1 cellular context compared by ENCODE assay signal in the genomic region with DNA sequence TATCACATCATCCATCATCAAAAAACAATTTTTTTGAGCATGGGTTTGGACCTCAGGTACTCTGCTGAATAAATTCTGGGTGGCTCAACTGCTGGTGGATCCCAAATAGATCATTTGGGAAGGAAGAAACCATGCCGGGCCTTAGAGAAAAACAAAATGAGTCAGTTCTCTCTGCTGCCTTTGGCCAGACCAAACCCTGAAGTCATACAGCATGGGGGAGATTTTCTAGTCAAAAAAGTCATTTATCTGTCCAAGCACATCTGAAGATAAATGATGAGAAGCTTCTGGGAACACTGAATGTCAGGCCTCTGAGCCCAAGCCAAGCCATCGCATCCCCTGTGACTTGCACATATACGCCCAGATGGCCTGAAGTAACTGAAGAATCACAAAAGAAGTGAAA.
TF ChIP-seq lines count a peak whose summit lies in the region.

No MANE protein-coding gene starts in this region.

TF ChIP-seq in H1, 55 proteins besides CTCF, POLR2A, EP300 and RAD21:
- no peak for TF ChIP-seq SIN3A (conservative IDR thresholded peaks at IDR 0.05 in 1 of 2, IDR thresholded peaks at IDR 0.05 in 1 of 2; ENCODE audit: low read depth in 1 of 2, low read length in 2 of 2)
- no peak for TF ChIP-seq SUZ12 (IDR thresholded peaks at IDR 0.05; ENCODE audit: low read length)
- no peak for TF ChIP-seq NANOG (IDR thresholded peaks at IDR 0.05; ENCODE audit: insufficient read depth, low read depth, low read length, poor library complexity, severe bottlenecking)
- TF ChIP-seq SIRT6 (IDR thresholded peaks at IDR 0.05; ENCODE audit: low read length), result no peak
- TF ChIP-seq CHD2 (IDR thresholded peaks at IDR 0.05; ENCODE audit: low read length), result no peak
- TF ChIP-seq PHF8 (conservative IDR thresholded peaks at IDR 0.05; ENCODE audit: low read depth, low read length), result no peak
- TF ChIP-seq, protein P1, sequence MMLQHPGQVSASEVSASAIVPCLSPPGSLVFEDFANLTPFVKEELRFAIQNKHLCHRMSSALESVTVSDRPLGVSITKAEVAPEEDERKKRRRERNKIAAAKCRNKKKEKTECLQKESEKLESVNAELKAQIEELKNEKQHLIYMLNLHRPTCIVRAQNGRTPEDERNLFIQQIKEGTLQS (IDR thresholded peaks at IDR 0.05; ENCODE audit: insufficient read depth, low read depth, low read length), result no peak
- TF ChIP-seq JUND (IDR thresholded peaks at IDR 0.05; ENCODE audit: low read length), result no peak
- TF ChIP-seq GABPA (IDR thresholded peaks at IDR 0.05; ENCODE audit: borderline replicate concordance, insufficient read depth, low read length), result no peak
- no peak for TF ChIP-seq RFX5 (IDR thresholded peaks at IDR 0.05; ENCODE audit: borderline replicate concordance, low read depth, low read length)
- TF ChIP-seq, protein P2, sequence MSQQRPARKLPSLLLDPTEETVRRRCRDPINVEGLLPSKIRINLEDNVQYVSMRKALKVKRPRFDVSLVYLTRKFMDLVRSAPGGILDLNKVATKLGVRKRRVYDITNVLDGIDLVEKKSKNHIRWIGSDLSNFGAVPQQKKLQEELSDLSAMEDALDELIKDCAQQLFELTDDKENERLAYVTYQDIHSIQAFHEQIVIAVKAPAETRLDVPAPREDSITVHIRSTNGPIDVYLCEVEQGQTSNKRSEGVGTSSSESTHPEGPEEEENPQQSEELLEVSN (IDR thresholded peaks at IDR 0.05), result no peak
- TF ChIP-seq HDAC2 (IDR thresholded peaks at IDR 0.05; ENCODE audit: borderline replicate concordance in 1 of 2, low read depth in 2 of 2, low read length in 2 of 2), result no peak
- TF ChIP-seq TAF1 (IDR thresholded peaks at IDR 0.05; ENCODE audit: low read depth, low read length), result no peak
- TF ChIP-seq, protein P3, sequence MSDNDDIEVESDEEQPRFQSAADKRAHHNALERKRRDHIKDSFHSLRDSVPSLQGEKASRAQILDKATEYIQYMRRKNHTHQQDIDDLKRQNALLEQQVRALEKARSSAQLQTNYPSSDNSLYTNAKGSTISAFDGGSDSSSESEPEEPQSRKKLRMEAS (IDR thresholded peaks at IDR 0.05), result no peak
